11 cellular contexts compared by ENCODE assay signal in the genomic region with DNA sequence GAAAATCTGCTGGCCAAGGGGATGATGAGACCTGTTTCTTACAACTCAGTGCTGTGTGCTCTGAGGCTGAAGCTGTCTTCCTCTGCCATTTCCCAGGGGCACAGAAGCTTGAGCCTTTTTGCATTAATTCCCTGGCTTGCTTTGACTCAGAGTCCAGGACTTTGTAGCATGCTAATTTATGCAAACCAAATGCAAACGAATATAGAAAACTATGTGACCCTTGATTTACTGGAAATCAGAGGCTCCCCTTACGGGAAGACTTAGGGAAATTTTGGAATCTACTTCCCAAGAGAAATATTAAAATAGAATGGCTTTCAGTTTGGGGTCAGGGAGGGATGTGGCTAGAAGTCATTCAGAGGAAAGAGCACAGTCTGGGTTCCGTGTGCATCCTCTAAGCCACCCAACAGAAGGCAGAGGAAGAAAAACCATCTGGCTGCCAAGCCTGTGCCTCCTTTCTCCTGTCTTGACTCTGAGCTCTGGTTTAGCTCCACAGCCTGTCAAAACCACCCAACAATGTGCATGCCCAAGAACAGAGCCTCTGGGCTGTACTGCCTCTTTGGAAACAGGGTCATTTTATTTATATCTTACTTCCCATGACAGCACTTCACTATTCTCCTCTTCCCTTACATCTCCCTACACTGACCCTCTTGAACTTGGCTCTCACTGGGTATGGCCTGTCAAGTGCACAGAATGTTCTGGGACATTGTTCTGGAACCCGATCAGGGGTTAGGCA. TPM values are rescaled to one million over a fixed set of nuclear protein-coding genes. Genes with fewer than 3 reads are reported as not detected.
DNase-seq lines count a peak whose midpoint lies in the region; ATAC-seq and TF ChIP-seq lines count a peak whose summit lies in the region.
"Had no signal": no experiment of that assay in that cellular context is flagged by ENCODE, and none has a peak within 500 bp of the region (broad histone marks: within the 10 kb centered on the region; RNA-seq: fewer than 3 reads in every experiment).

No MANE protein-coding gene starts in this region.

- intact Hi-C loops in cardiac septum (cut with DNase I): no loop called here
- intact Hi-C loops in left lung (cut with DNase I): no loop called here

- H3K27ac ChIP-seq in skin epidermis (peak overlapping the region in 17 of 21 experiments; percentile 52 to 87 (median 71)), left lung (peak overlapping the region in 1 of 2 donors; percentile 41)

- peak overlapping the region; percentile 22 for H3K4me3 ChIP-seq in WI38 (ENCODE audit: low read depth, low read length)
- H3K4me3 ChIP-seq in skin epidermis: no peak overlapping the region
- no peak overlapping the region for H3K4me3 ChIP-seq in left lung

- peaks cover 0 to 5% of the 10 kb centered on the region in 2 donors for H3K9me3 ChIP-seq in left lung

- TF ChIP-seq CTCF in WI38 (IDR thresholded peaks at IDR 0.05; ENCODE audit: low read depth, low read length): no peak
- no peak for TF ChIP-seq CTCF in left lung (IDR thresholded peaks at IDR 0.05)

- H3K27me3 ChIP-seq in left lung: no peaks in the 10 kb centered on the region

- no peak for ATAC-seq in left lung

- peaks cover 21 to 36% of the 10 kb centered on the region in 2 donors for H3K4me1 ChIP-seq in left lung

- no peaks in the 10 kb centered on the region for H3K36me3 ChIP-seq in left lung

- DNase-seq in ELR (ENCODE audit: low read depth) (peak; percentile 31), cardiac septum (ENCODE audit: low spot score) (peak; percentile 70), left lung (no peak)
- no peak for DNase-seq in stimulated activated CD4-positive, alpha-beta T cell treated with anti-CD3 and anti-CD28 coated beads, Interleukin-15, amount 100 ng/mL, for 24 hours
- no peak for DNase-seq in activated naive CD4-positive, alpha-beta T cell treated with Interleukin-2 at 50 U/mL for 16 hours
- no peak for DNase-seq in stimulated activated CD4-positive, alpha-beta T cell treated with anti-CD3 and anti-CD28 coated beads, Interleukin-4, amount 100 ng/mL, for 1 hour
- DNase-seq: DND-41, NCI-H1105 treated with DMSO at 0.1 percent for 48 hours, retina had no signal

RNA-seq across cellular contexts. Expression of gene ATF3, which starts 30.0 kb away (rescaled TPM):
- total RNA-seq in cardiac septum (16.2 TPM), left lung (10 to 100 TPM; 14.0 to 57.7 TPM)

Comparison
In these comparisons a context has a peak if more than half of its experiments do, and no peak if none do; other contexts are left out.
1. DNase-seq: peak in ELR (single experiment) and cardiac septum (single experiment); none in left lung (0 of 2), stimulated activated CD4-positive, alpha-beta T cell treated with anti-CD3 and anti-CD28 coated beads, Interleukin-15, amount 100 ng/mL, for 24 hours (single experiment), activated naive CD4-positive, alpha-beta T cell treated with Interleukin-2 at 50 U/mL for 16 hours (single experiment) and stimulated activated CD4-positive, alpha-beta T cell treated with anti-CD3 and anti-CD28 coated beads, Interleukin-4, amount 100 ng/mL, for 1 hour (single experiment).